Comparison of ENCODE assay signal across 9 cellular contexts in the genomic region with DNA sequence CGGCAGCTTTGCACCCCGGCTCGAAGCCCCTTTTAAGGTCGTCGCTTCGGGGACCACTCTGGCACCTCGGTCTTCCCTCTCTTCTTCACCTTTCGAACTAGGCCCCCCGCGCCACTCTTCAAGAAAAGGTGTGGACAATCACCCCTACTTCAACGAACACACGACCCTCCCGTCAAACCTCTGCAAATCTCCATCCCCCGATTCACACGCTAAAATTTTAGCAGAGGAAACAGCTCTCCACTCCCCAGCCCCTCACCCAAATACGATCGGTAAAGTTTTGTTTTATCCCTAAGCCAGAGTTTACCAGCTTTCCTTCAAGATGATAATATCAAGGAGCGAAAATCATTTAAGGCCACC.
DNase-seq lines count a peak whose midpoint lies in the region; ATAC-seq, FAIRE-seq and TF ChIP-seq lines count a peak whose summit lies in the region.
"Had no signal": no experiment of that assay in that cellular context is flagged by ENCODE, and none has a peak within 500 bp of the region (broad histone marks: within the 10 kb centered on the region; RNA-seq: fewer than 3 reads in every experiment).

No MANE protein-coding gene starts in this region.

- WGBS in SK-N-SH (ENCODE audit: low lambda C conversion rate), result 56% methylated on average over 18 of the region's 18 CpGs
- WGBS in pancreas, 2 donors, result 52 to 54% methylated on average over 17 to 18 of the region's 18 CpGs

- TF ChIP-seq RAD21 in SK-N-SH (IDR thresholded peaks at IDR 0.05; ENCODE audit: low read length), result no peak

- H3K4me1 ChIP-seq in SK-N-SH (ENCODE audit: control insufficient read depth in 1 of 2, insufficient read depth in 2 of 2, low read depth in 1 of 2, low read length in 1 of 2) (peaks cover 17 to 54% of the 10 kb centered on the region in 2 experiments), kidney (ENCODE audit: control insufficient read depth in 1 of 2, insufficient read depth in 1 of 2, low read depth in 1 of 2, low read length in 2 of 2) (peaks cover 12 to 23% of the 10 kb centered on the region in 2 donors), stomach smooth muscle (ENCODE audit: control insufficient read depth, insufficient read depth, low read length) (peaks cover 26% of the 10 kb centered on the region), pancreas (peaks cover 0 to 5% (median 0%) of the 10 kb centered on the region in 3 donors)

- H3K27ac ChIP-seq in SK-N-SH (ENCODE audit: low read depth in 2 of 2, low read length in 1 of 2), result peak overlapping the region; percentile 26 to 75; a peak in 2 of 4 replicates
- peak overlapping the region; percentile 43 to 53 for H3K27ac ChIP-seq in kidney (ENCODE audit: low read depth in 2 of 2, low read length in 2 of 2)
- peak overlapping the region; percentile 61 for H3K27ac ChIP-seq in stomach smooth muscle (ENCODE audit: low read length)
- H3K27ac ChIP-seq in pancreas, result no peak overlapping the region
- H3K27ac ChIP-seq: 22Rv1 had no signal

- ATAC-seq in SK-N-SH treated with all-trans-retinoic acid at 6 μM for 48 hours (no peak), pancreas (no peak), GM18498 (IDR thresholded peaks at IDR 0.05; ENCODE audit: unreplicated experiment) (no peak)
- no peak for ATAC-seq in activated naive CD8-positive, alpha-beta T cell treated with anti-CD3 and anti-CD28 coated beads, Interleukin-2, amount 50 U/mL, for 24 hours

- H3F3A ChIP-seq in SK-N-SH (replicated peaks; ENCODE audit: insufficient read depth), result peaks cover 26% of the 10 kb centered on the region

- TF ChIP-seq EP300 in SK-N-SH (IDR thresholded peaks at IDR 0.05; ENCODE audit: borderline replicate concordance in 1 of 2, low read depth in 1 of 2, low read length in 1 of 2), result no peak

- H3K9me3 Mint-ChIP-seq in activated naive CD8-positive, alpha-beta T cell treated with anti-CD3 and anti-CD28 coated beads, Interleukin-2, amount 50 U/mL, for 24 hours, result no peaks in the 10 kb centered on the region

- DNase-seq in SK-N-SH, result no peak
- DNase-seq in activated naive CD8-positive, alpha-beta T cell treated with anti-CD3 and anti-CD28 coated beads, Interleukin-2, amount 50 U/mL, for 24 hours, result no peak
- DNase-seq in kidney, result no peak
- no peak for DNase-seq in pancreas
- no peak for DNase-seq in ecto neural progenitor cell (ENCODE audit: low spot score)

- peaks cover 78% of the 10 kb centered on the region for H3K79me2 ChIP-seq in SK-N-SH (ENCODE audit: insufficient read depth)

- no peaks in the 10 kb centered on the region for H3K27me3 Mint-ChIP-seq in activated naive CD8-positive, alpha-beta T cell treated with anti-CD3 and anti-CD28 coated beads, Interleukin-2, amount 50 U/mL, for 24 hours

- TF ChIP-seq CTCF in SK-N-SH (IDR thresholded peaks at IDR 0.05) (no peak), kidney (IDR thresholded peaks at IDR 0.05; ENCODE audit: borderline replicate concordance, extremely low read depth, insufficient read depth) (no peak), pancreas (IDR thresholded peaks at IDR 0.05) (no peak)

- peak overlapping the region; percentile 43 to 84; a peak in 3 of 4 replicates for H3K4me3 ChIP-seq in SK-N-SH (ENCODE audit: low read depth in 2 of 2, low read length in 1 of 2)
- H3K4me3 ChIP-seq in kidney (ENCODE audit: low read length in 2 of 2), result peak overlapping the region in 1 of 2 donors; percentile 56
- peak overlapping the region; percentile 61 to 75 for H3K4me3 ChIP-seq in stomach smooth muscle (ENCODE audit: low read length in 2 of 2)
- peak overlapping the region in 2 of 4 donors; percentile 89 to 93 for H3K4me3 ChIP-seq in pancreas

- no peaks in the 10 kb centered on the region for H3K9me3 ChIP-seq in SK-N-SH
- H3K9me3 ChIP-seq in kidney (ENCODE audit: control insufficient read depth in 1 of 2, low read length in 2 of 2), result no peaks in the 10 kb centered on the region
- H3K9me3 ChIP-seq in stomach smooth muscle (ENCODE audit: control insufficient read depth in 2 of 2, low read length in 2 of 2), result no peaks in the 10 kb centered on the region
- no peaks in the 10 kb centered on the region for H3K9me3 ChIP-seq in pancreas

- H3K36me3 ChIP-seq in SK-N-SH (replicated peaks in 1 of 2; ENCODE audit: control insufficient read depth in 1 of 2, insufficient read depth in 2 of 2, low read length in 1 of 2) (peaks cover 0 to 4% of the 10 kb centered on the region in 2 experiments), kidney (ENCODE audit: control insufficient read depth in 1 of 2, insufficient read depth in 2 of 2, low read length in 2 of 2) (no peaks in the 10 kb centered on the region), stomach smooth muscle (ENCODE audit: control insufficient read depth in 2 of 2, insufficient read depth in 2 of 2, low read length in 2 of 2) (no peaks in the 10 kb centered on the region), pancreas (no peaks in the 10 kb centered on the region)

- peak overlapping the region; percentile 65 for H3K4me2 ChIP-seq in SK-N-SH

- no peaks in the 10 kb centered on the region for H3K9me2 ChIP-seq in SK-N-SH

- H4K20me1 ChIP-seq in SK-N-SH (ENCODE audit: insufficient read depth), result peaks cover 27% of the 10 kb centered on the region

- H3K9ac ChIP-seq in SK-N-SH (peak overlapping the region; percentile 32; the same call in 1 of the 2 replicates), kidney (ENCODE audit: low read length in 2 of 2) (peak overlapping the region in 1 of 2 donors; percentile 65), stomach smooth muscle (ENCODE audit: low read length in 2 of 2) (peak overlapping the region; percentile 55 to 57)

- peak overlapping the region; percentile 93 for H3K27ac Mint-ChIP-seq in activated naive CD8-positive, alpha-beta T cell treated with anti-CD3 and anti-CD28 coated beads, Interleukin-2, amount 50 U/mL, for 24 hours

- POLR2A ChIA-PET in SK-N-SH (lab: Yijun Ruan, JAX), result no interaction called here

- peak overlapping the region; percentile 80 for H3K4me3 Mint-ChIP-seq in activated naive CD8-positive, alpha-beta T cell treated with anti-CD3 and anti-CD28 coated beads, Interleukin-2, amount 50 U/mL, for 24 hours

- CTCF ChIA-PET in SK-N-SH (lab: Yijun Ruan, JAX), result interaction anchor here (0.7 to 2.2 kb wide), 8 partner anchors 12 to 562 kb away, joined by 3 to 6 read pairs (median 4); no protein-coding TSS in a partner anchor

- H3K27me3 ChIP-seq in SK-N-SH (ENCODE audit: insufficient read depth) (no peaks in the 10 kb centered on the region), stomach smooth muscle (ENCODE audit: control insufficient read depth in 1 of 2, insufficient read depth in 2 of 2, low read length in 2 of 2) (no peaks in the 10 kb centered on the region), pancreas (no peaks in the 10 kb centered on the region)

- H3K4me1 Mint-ChIP-seq in activated naive CD8-positive, alpha-beta T cell treated with anti-CD3 and anti-CD28 coated beads, Interleukin-2, amount 50 U/mL, for 24 hours, result peaks cover 84% of the 10 kb centered on the region

- H3K36me3 Mint-ChIP-seq in activated naive CD8-positive, alpha-beta T cell treated with anti-CD3 and anti-CD28 coated beads, Interleukin-2, amount 50 U/mL, for 24 hours (ENCODE audit: low read depth), result peaks cover 4% of the 10 kb centered on the region

- no peak for FAIRE-seq in kidney (lab: Jason Lieb, UNC)
- no peak for FAIRE-seq in pancreas (lab: Jason Lieb, UNC)

- H2AFZ ChIP-seq in SK-N-SH (ENCODE audit: low read depth), result no peak overlapping the region

- intact Hi-C loops in kidney (cut with DNase I) (no loop called here), pancreas (cut with DNase I) (no loop called here)

TF ChIP-seq in SK-N-SH, 30 proteins besides CTCF, POLR2A, EP300 and RAD21 (continues in another document):
- TF ChIP-seq FOSL2 (IDR thresholded peaks at IDR 0.05; ENCODE audit: borderline replicate concordance, low read depth) (no peak), IRF3 (IDR thresholded peaks at IDR 0.05; ENCODE audit: low read depth, low read length) (no peak), POLR2AphosphoS5 (IDR thresholded peaks at IDR 0.05; ENCODE audit: low read depth, low read length) (no peak), RXRA (IDR thresholded peaks at IDR 0.05; ENCODE audit: borderline replicate concordance, low read depth) (no peak), GATA2 (CRISPR knock-in tag; IDR thresholded peaks at IDR 0.05) (no peak), FOXM1 (IDR thresholded peaks at IDR 0.05; ENCODE audit: low read depth) (no peak), EZH2phosphoT487 (IDR thresholded peaks at IDR 0.05; ENCODE audit: borderline replicate concordance, low read depth) (no peak), NFIC (IDR thresholded peaks at IDR 0.05; ENCODE audit: borderline replicate concordance) (no peak), TEAD4 (IDR thresholded peaks at IDR 0.05; ENCODE audit: borderline replicate concordance, insufficient read depth) (no peak)

TF ChIP-seq in SK-N-SH treated with all-trans-retinoic acid at 6 μM for 48 hours, 23 proteins besides CTCF, POLR2A, EP300 and RAD21 (continues in another document):
- no peak for TF ChIP-seq TSHZ2 (CRISPR knock-in tag; IDR thresholded peaks at IDR 0.05)
- no peak for TF ChIP-seq ARNTL (CRISPR knock-in tag; IDR thresholded peaks at IDR 0.05; ENCODE audit: borderline replicate concordance, low read depth)
- TF ChIP-seq ZNF70 (CRISPR knock-in tag; IDR thresholded peaks at IDR 0.05), result no peak
- TF ChIP-seq RARB (CRISPR knock-in tag; IDR thresholded peaks at IDR 0.05), result no peak

Comparison
In these comparisons a context has a peak if more than half of its experiments do, and no peak if none do; other contexts are left out.
1. H3K27ac ChIP-seq: peak in SK-N-SH (2 of 2), kidney (2 of 2) and stomach smooth muscle (single experiment); none in pancreas (0 of 4).